In the genomic region with DNA sequence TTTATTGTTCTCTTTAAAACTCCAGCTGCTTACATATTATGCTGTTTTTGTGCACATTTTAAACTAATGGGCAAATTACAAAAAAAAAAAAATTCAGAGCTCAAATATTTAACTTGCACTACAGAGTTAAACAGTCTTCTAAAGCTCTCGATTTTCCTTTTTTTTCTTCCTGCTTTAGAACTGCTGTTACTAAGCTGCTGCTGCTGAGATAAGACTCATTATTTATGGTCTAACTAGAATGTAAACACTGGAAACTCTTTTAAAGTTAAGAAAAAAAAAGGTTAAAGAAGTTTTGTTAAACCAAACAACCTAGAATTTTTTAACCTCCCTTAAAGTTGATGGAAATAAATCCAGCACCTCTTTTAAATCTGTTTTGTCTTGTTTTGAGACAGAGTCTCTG, we compare ENCODE assay signal across 1 cellular context.
TF ChIP-seq lines count a peak whose summit lies in the region.
"Not testable (repeated sequence)": the region's sequence is repeated elsewhere in the genome, so short reads cannot be mapped to it uniquely, and the experiment has no call there.

No MANE protein-coding gene starts in this region.

TF ChIP-seq in K562, 482 proteins besides CTCF, POLR2A, EP300 and RAD21:
- TF ChIP-seq, protein P1, sequence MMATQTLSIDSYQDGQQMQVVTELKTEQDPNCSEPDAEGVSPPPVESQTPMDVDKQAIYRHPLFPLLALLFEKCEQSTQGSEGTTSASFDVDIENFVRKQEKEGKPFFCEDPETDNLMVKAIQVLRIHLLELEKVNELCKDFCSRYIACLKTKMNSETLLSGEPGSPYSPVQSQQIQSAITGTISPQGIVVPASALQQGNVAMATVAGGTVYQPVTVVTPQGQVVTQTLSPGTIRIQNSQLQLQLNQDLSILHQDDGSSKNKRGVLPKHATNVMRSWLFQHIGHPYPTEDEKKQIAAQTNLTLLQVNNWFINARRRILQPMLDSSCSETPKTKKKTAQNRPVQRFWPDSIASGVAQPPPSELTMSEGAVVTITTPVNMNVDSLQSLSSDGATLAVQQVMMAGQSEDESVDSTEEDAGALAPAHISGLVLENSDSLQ (IDR thresholded peaks at IDR 0.05) = peak; percentile 64
- TF ChIP-seq MEIS2 (IDR thresholded peaks at IDR 0.05; ENCODE audit: partially characterized antibody) = peak; percentile 56
- 0 out of 2 replicates have a peak, but pooled peaks have one; percentile 8 for TF ChIP-seq ARID1B (IDR thresholded peaks at IDR 0.05)
- TF ChIP-seq, protein P2, sequence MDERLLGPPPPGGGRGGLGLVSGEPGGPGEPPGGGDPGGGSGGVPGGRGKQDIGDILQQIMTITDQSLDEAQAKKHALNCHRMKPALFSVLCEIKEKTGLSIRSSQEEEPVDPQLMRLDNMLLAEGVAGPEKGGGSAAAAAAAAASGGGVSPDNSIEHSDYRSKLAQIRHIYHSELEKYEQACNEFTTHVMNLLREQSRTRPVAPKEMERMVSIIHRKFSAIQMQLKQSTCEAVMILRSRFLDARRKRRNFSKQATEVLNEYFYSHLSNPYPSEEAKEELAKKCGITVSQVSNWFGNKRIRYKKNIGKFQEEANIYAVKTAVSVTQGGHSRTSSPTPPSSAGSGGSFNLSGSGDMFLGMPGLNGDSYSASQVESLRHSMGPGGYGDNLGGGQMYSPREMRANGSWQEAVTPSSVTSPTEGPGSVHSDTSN (CRISPR knock-in tag; IDR thresholded peaks at IDR 0.05; ENCODE audit: low read depth) = not testable (repeated sequence)
- TF ChIP-seq, protein P2 (tag; conservative IDR thresholded peaks at IDR 0.05; ENCODE audit: low read depth) = peak; percentile 57
- 0 out of 2 replicates have a peak, but pooled peaks have one; percentile 15 for TF ChIP-seq ZNF384 (IDR thresholded peaks at IDR 0.05; ENCODE audit: low read depth, low read length)
